ENCODE assay signal across 1 cellular context in genomic region chr17:14323522-14323981, GRCh38.
TF ChIP-seq lines count a peak whose summit lies in the region.

No MANE protein-coding gene starts in this region.

TF ChIP-seq in HEK293, 187 proteins besides CTCF, POLR2A, EP300 and RAD21 (continued from another document):
- TF ChIP-seq ZNF704 (tag by site-specific recombination; IDR thresholded peaks at IDR 0.05): no peak
- peak; percentile 69 for TF ChIP-seq ZXDB (tag by site-specific recombination; IDR thresholded peaks at IDR 0.05)
- peak; percentile 35; the same call in 1 of the 2 replicates for TF ChIP-seq PRDM10 (tag by site-specific recombination; IDR thresholded peaks at IDR 0.05)
- peak; percentile 86 for TF ChIP-seq PRDM6 (tag by site-specific recombination; IDR thresholded peaks at IDR 0.05)
- TF ChIP-seq OSR2 (tag by site-specific recombination; IDR thresholded peaks at IDR 0.05): peak; percentile 78
- TF ChIP-seq PRDM4 (tag by site-specific recombination; IDR thresholded peaks at IDR 0.05): 0 out of 2 replicates have a peak, but pooled peaks have one; percentile 48
- TF ChIP-seq OVOL3 (tag by site-specific recombination; IDR thresholded peaks at IDR 0.05): peak; percentile 55; the same call in 1 of the 2 replicates
- TF ChIP-seq ZNF596 (tag by site-specific recombination; IDR thresholded peaks at IDR 0.05): peak; percentile 49
- TF ChIP-seq ZNF660 (tag by site-specific recombination; IDR thresholded peaks at IDR 0.05): no peak
- TF ChIP-seq FEZF1 (tag by site-specific recombination; IDR thresholded peaks at IDR 0.05): peak; percentile 98
- TF ChIP-seq ZNF843 (tag by site-specific recombination; IDR thresholded peaks at IDR 0.05): peak; percentile 78; the same call in 1 of the 2 replicates
- 0 out of 2 replicates have a peak, but pooled peaks have one; percentile 41 for TF ChIP-seq SP7 (tag by site-specific recombination; IDR thresholded peaks at IDR 0.05)
TF ChIP-seq in HEK293: peak in this region for 12.
